ENCODE assay signal across 28 cellular contexts in genomic region chr3:73314182-73314951, GRCh38.
DNase-seq lines count a peak whose midpoint lies in the region; ATAC-seq and TF ChIP-seq lines count a peak whose summit lies in the region.
"Had no signal": no experiment of that assay in that cellular context is flagged by ENCODE, and none has a peak within 500 bp of the region (broad histone marks: within the 10 kb centered on the region; RNA-seq: fewer than 3 reads in every experiment).

No MANE protein-coding gene starts in this region.

- H3K9me2 ChIP-seq in Karpas-422 (replicated peaks; ENCODE audit: insufficient read depth, low read length): no peaks in the 10 kb centered on the region

- no peaks in the 10 kb centered on the region for H3K9me3 ChIP-seq in Karpas-422 (ENCODE audit: low read length)
- H3K9me3 ChIP-seq: A549, HAP-1, MG63, SJCRH30 had no signal

- H4K20me1 ChIP-seq in Karpas-422 (ENCODE audit: insufficient read depth, low read depth, low read length): no peaks in the 10 kb centered on the region
- H4K20me1 ChIP-seq: BLaER1 treated with 17β-estradiol and CSF1 and Interleukin-3, amounts not matched to agents 10 nM and 100 nM had no signal

- no peaks in the 10 kb centered on the region; the same call in 1 of the 2 replicates for H3K27me3 ChIP-seq in Karpas-422 (ENCODE audit: low read length)
- H3K27me3 ChIP-seq: BLaER1 treated with 17β-estradiol and CSF1 and Interleukin-3, amounts not matched to agents 10 nM and 100 nM; MG63; SJCRH30 had no signal

- H3K27me3 Mint-ChIP-seq in central memory CD8-positive, alpha-beta T cell: no peaks in the 10 kb centered on the region
- no peaks in the 10 kb centered on the region for H3K27me3 Mint-ChIP-seq in progenitor cell of endocrine pancreas

- no peaks in the 10 kb centered on the region for H3K4me1 ChIP-seq in Karpas-422 (ENCODE audit: low read length)
- H3K4me1 ChIP-seq: A549; BLaER1 treated with 17β-estradiol and CSF1 and Interleukin-3, amounts not matched to agents 10 nM and 100 nM; HAP-1; SJCRH30 had no signal

- H3K4me3 Mint-ChIP-seq in central memory CD8-positive, alpha-beta T cell: no peak overlapping the region
- H3K4me3 Mint-ChIP-seq in progenitor cell of endocrine pancreas (ENCODE audit: low read depth): no peak overlapping the region
- H3K4me3 Mint-ChIP-seq: CD4-positive, alpha-beta T cell; HFFc6 had no signal

- H3K9me3 Mint-ChIP-seq in central memory CD8-positive, alpha-beta T cell: no peaks in the 10 kb centered on the region
- H3K9me3 Mint-ChIP-seq in progenitor cell of endocrine pancreas (ENCODE audit: low read depth): peaks cover 3% of the 10 kb centered on the region
- H3K9me3 Mint-ChIP-seq: CD4-positive, alpha-beta T cell; HFFc6 had no signal

- no peak overlapping the region for H3K9ac ChIP-seq in Karpas-422 (ENCODE audit: low read length)
- H3K9ac ChIP-seq: BLaER1 treated with 17β-estradiol and CSF1 and Interleukin-3, amounts not matched to agents 10 nM and 100 nM; GM23248 had no signal

- H3K36me3 Mint-ChIP-seq in central memory CD8-positive, alpha-beta T cell (ENCODE audit: insufficient read depth): no peaks in the 10 kb centered on the region
- H3K36me3 Mint-ChIP-seq in progenitor cell of endocrine pancreas (ENCODE audit: insufficient read depth): no peaks in the 10 kb centered on the region

- no peaks in the 10 kb centered on the region for H3K36me3 ChIP-seq in Karpas-422 (ENCODE audit: insufficient read depth, low read length)
- H3K36me3 ChIP-seq: BLaER1 treated with 17β-estradiol and CSF1 and Interleukin-3, amounts not matched to agents 10 nM and 100 nM; HAP-1; MG63; SJCRH30 had no signal

- no peak overlapping the region for H3K27ac Mint-ChIP-seq in central memory CD8-positive, alpha-beta T cell (ENCODE audit: low read depth)
- H3K27ac Mint-ChIP-seq in progenitor cell of endocrine pancreas: peak overlapping the region; percentile 50
- H3K27ac Mint-ChIP-seq: CD4-positive, alpha-beta T cell; HFFc6 had no signal

- no peak for TF ChIP-seq CTCF in progenitor cell of endocrine pancreas (IDR thresholded peaks at IDR 0.05; ENCODE audit: unreplicated experiment)

- H3K4me3 ChIP-seq in Karpas-422 (ENCODE audit: low read length): no peak overlapping the region
- H3K4me3 ChIP-seq: A549; BLaER1 treated with 17β-estradiol and CSF1 and Interleukin-3, amounts not matched to agents 10 nM and 100 nM; GM23248; HAP-1; K562; MG63; PC-9; SJCRH30 had no signal

- H2AFZ ChIP-seq in Karpas-422 (ENCODE audit: low read length): no peak overlapping the region
- H2AFZ ChIP-seq: GM23248, PC-9 had no signal

- no peak overlapping the region for H3K4me2 ChIP-seq in Karpas-422 (ENCODE audit: low read depth, low read length, poor library complexity, severe bottlenecking)
- H3K4me2 ChIP-seq: A549; BLaER1 treated with 17β-estradiol and CSF1 and Interleukin-3, amounts not matched to agents 10 nM and 100 nM; PC-9 had no signal

- H3K79me2 ChIP-seq in Karpas-422 (ENCODE audit: low read length): no peaks in the 10 kb centered on the region

- DNase-seq in Karpas-422 (peak; percentile 24), progenitor cell of endocrine pancreas (ENCODE audit: low spot score, unreplicated experiment) (no peak), NCI-H748 treated with DMSO at 0.1 percent for 48 hours (lab: John Stamatoyannopoulos, UW) (no peak), NCI-H69 (lab: John Stamatoyannopoulos, UW) (no peak)
- no peak for DNase-seq in central memory CD8-positive, alpha-beta T cell (ENCODE audit: low spot score in 2 of 2)
- DNase-seq: AML-193; CD4-positive, alpha-beta T cell; GM23248; HFFc6; MG63; NCI-H1105 treated with DMSO at 0.1 percent for 48 hours; NCI-H146; NCI-H2081; NCI-H2227 treated with DMSO at 0.1 percent for 48 hours; NCI-H510A; NK-92 treated with Interleukin-12 subunit alpha and Interleukin-12 subunit beta, amount 100 ng/mL, for 24 hours; PC-9; SJCRH30; T-helper 2 cell had no signal

- peak; percentile 58 for ATAC-seq in GM19463 (IDR thresholded peaks at IDR 0.05; ENCODE audit: unreplicated experiment)
- ATAC-seq in central memory CD8-positive, alpha-beta T cell (replicated peaks; ENCODE audit: extremely low read depth, poor library complexity, severe bottlenecking): peak; percentile 14
- ATAC-seq in GM18861 (IDR thresholded peaks at IDR 0.05; ENCODE audit: unreplicated experiment): no peak
- no peak for ATAC-seq in HG03565 (IDR thresholded peaks at IDR 0.05; ENCODE audit: unreplicated experiment)
- ATAC-seq: A549, K562, Right ventricle myocardium inferior, SK-N-SH treated with all-trans-retinoic acid at 6 μM for 48 hours had no signal

- H3K27ac ChIP-seq in Karpas-422 (ENCODE audit: low read length): no peak overlapping the region
- H3K27ac ChIP-seq: A549; BLaER1 treated with 17β-estradiol and CSF1 and Interleukin-3, amounts not matched to agents 10 nM and 100 nM; GM23248; PC-9; SJCRH30 had no signal

- no peaks in the 10 kb centered on the region for H3K4me1 Mint-ChIP-seq in central memory CD8-positive, alpha-beta T cell
- peaks cover 1% of the 10 kb centered on the region for H3K4me1 Mint-ChIP-seq in progenitor cell of endocrine pancreas (ENCODE audit: low read depth)

Comparison
In these comparisons a context has a peak if more than half of its experiments do, and no peak if none do; other contexts are left out.
1. ATAC-seq: peak in GM19463 (single experiment) and central memory CD8-positive, alpha-beta T cell (single experiment); none in GM18861 (single experiment) and HG03565 (single experiment).